Comparison of ENCODE assay signal across 9 cellular contexts in the genomic region with DNA sequence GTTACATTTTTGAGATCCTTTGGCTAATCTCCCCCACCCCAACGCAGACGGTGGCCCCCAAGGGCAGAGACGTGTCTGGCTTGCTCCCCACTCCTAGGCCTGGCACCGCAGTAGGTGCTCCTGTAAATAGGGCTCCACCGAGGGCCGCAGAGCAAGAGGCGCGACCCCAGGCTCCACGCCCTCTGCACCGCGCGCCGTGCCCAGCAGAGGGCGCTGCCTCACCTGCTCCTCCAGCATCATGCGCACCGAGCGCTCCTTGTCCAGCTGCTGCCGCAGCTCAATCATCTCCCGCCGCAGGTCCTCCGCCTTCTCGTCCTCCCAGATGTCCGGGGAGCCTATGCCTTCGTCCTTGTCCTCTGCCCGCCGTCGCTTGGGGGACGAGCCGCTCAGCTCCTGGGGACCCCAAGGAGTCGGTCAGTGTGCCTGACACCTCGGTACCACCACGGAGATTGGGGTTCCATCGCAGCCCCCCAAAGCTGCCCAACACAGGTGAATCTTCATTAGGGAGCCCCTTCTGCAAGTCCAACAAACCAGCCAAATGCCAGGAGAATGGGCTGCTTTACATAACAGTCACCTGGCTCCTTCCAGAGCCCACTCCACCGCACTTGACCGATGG. TPM values are rescaled to one million over a fixed set of nuclear protein-coding genes. Genes with fewer than 3 reads are reported as not detected.
DNase-seq lines count a peak whose midpoint lies in the region; ATAC-seq and TF ChIP-seq lines count a peak whose summit lies in the region.
"Had no signal": no experiment of that assay in that cellular context is flagged by ENCODE, and none has a peak within 500 bp of the region (broad histone marks: within the 10 kb centered on the region; RNA-seq: fewer than 3 reads in every experiment).

No MANE protein-coding gene starts in this region.

- no peak overlapping the region for H3K4me3 Mint-ChIP-seq in activated T-helper 2 cell treated with anti-CD3 and anti-CD28 coated beads, Interferon-gamma antibody, Interleukin-2, Interleukin-4, amounts not matched to agents 10 μg/mL and 5 μg/mL and 100 μg/mL, durations not matched to agents 14 hours and 24 hours and 36 hours (ENCODE audit: low read depth)

- no peak for ATAC-seq in GM19452 (IDR thresholded peaks at IDR 0.05; ENCODE audit: unreplicated experiment)

- H3K27me3 Mint-ChIP-seq in activated T-helper 2 cell treated with anti-CD3 and anti-CD28 coated beads, Interferon-gamma antibody, Interleukin-2, Interleukin-4, amounts not matched to agents 10 μg/mL and 5 μg/mL and 100 μg/mL, durations not matched to agents 14 hours and 24 hours and 36 hours (ENCODE audit: low read depth), result no peaks in the 10 kb centered on the region

- DNase-seq in D341Med (ENCODE audit: low spot score) (peak; percentile 76), LNCaP clone FGC (ENCODE audit: low read depth) (no peak), iPS-NIHi11 (ENCODE audit: low spot score) (peak; percentile 84), COR-L47 (lab: John Stamatoyannopoulos, UW) (no peak), NCI-H1436 treated with DMSO at 0.1 percent for 48 hours (lab: John Stamatoyannopoulos, UW) (no peak)
- peak; percentile 24 for DNase-seq in activated T-helper 2 cell treated with anti-CD3 and anti-CD28 coated beads, Interferon-gamma antibody, Interleukin-2, Interleukin-4, amounts not matched to agents 10 μg/mL and 5 μg/mL and 100 μg/mL, durations not matched to agents 14 hours and 24 hours and 36 hours (ENCODE audit: low spot score)
- peak; percentile 73 for DNase-seq in stimulated activated CD8-positive, alpha-beta memory T cell treated with anti-CD3 and anti-CD28 coated beads, Interleukin-4, amount 100 ng/mL, for 48 hours

- no peaks in the 10 kb centered on the region for H3K9me3 Mint-ChIP-seq in activated T-helper 2 cell treated with anti-CD3 and anti-CD28 coated beads, Interferon-gamma antibody, Interleukin-2, Interleukin-4, amounts not matched to agents 10 μg/mL and 5 μg/mL and 100 μg/mL, durations not matched to agents 14 hours and 24 hours and 36 hours

- no peak overlapping the region for H3K4me3 ChIP-seq in LNCaP clone FGC (ENCODE audit: low read depth, low read length)

- intact Hi-C loops in activated T-helper 2 cell treated with anti-CD3 and anti-CD28 coated beads, Interferon-gamma antibody, Interleukin-2, Interleukin-4, amounts not matched to agents 10 μg/mL and 5 μg/mL and 100 μg/mL, durations not matched to agents 14 hours and 24 hours and 36 hours (cut with micrococcal nuclease), result no loop called here

- peaks cover 43% of the 10 kb centered on the region for H3K36me3 Mint-ChIP-seq in activated T-helper 2 cell treated with anti-CD3 and anti-CD28 coated beads, Interferon-gamma antibody, Interleukin-2, Interleukin-4, amounts not matched to agents 10 μg/mL and 5 μg/mL and 100 μg/mL, durations not matched to agents 14 hours and 24 hours and 36 hours (ENCODE audit: low read depth)

- peaks cover 2% of the 10 kb centered on the region for H3K4me1 Mint-ChIP-seq in activated T-helper 2 cell treated with anti-CD3 and anti-CD28 coated beads, Interferon-gamma antibody, Interleukin-2, Interleukin-4, amounts not matched to agents 10 μg/mL and 5 μg/mL and 100 μg/mL, durations not matched to agents 14 hours and 24 hours and 36 hours (ENCODE audit: low read depth)

- no peak overlapping the region for H3K27ac Mint-ChIP-seq in activated T-helper 2 cell treated with anti-CD3 and anti-CD28 coated beads, Interferon-gamma antibody, Interleukin-2, Interleukin-4, amounts not matched to agents 10 μg/mL and 5 μg/mL and 100 μg/mL, durations not matched to agents 14 hours and 24 hours and 36 hours

- peak; percentile 39 for TF ChIP-seq CTCF in LNCaP clone FGC (IDR thresholded peaks at IDR 0.05; ENCODE audit: control insufficient read depth, extremely low read depth, insufficient read depth)

RNA-seq across cellular contexts. Expression of a gene that starts 11.2 kb away (rescaled TPM):
- 40.4 and 41.9 TPM in 2 replicates for total RNA-seq in activated T-helper 2 cell treated with anti-CD3 and anti-CD28 coated beads, Interferon-gamma antibody, Interleukin-2, Interleukin-4, amounts not matched to agents 10 μg/mL and 5 μg/mL and 100 μg/mL, durations not matched to agents 14 hours and 24 hours and 36 hours

RNA-seq across cellular contexts. Expression of a gene that starts 19.8 kb away (rescaled TPM):
- not detected in 2 replicates for total RNA-seq in activated T-helper 2 cell treated with anti-CD3 and anti-CD28 coated beads, Interferon-gamma antibody, Interleukin-2, Interleukin-4, amounts not matched to agents 10 μg/mL and 5 μg/mL and 100 μg/mL, durations not matched to agents 14 hours and 24 hours and 36 hours
- total RNA-seq: M059J had no signal

RNA-seq across cellular contexts. Expression of a gene that starts 54.2 kb away (rescaled TPM):
- total RNA-seq in activated T-helper 2 cell treated with anti-CD3 and anti-CD28 coated beads, Interferon-gamma antibody, Interleukin-2, Interleukin-4, amounts not matched to agents 10 μg/mL and 5 μg/mL and 100 μg/mL, durations not matched to agents 14 hours and 24 hours and 36 hours, result 2.1 and 2.5 TPM in 2 replicates

Comparison
In these comparisons a context has a peak if more than half of its experiments do, and no peak if none do; other contexts are left out.
1. DNase-seq: peak in D341Med (single experiment), activated T-helper 2 cell treated with anti-CD3 and anti-CD28 coated beads, Interferon-gamma antibody, Interleukin-2, Interleukin-4, amounts not matched to agents 10 μg/mL and 5 μg/mL and 100 μg/mL, durations not matched to agents 14 hours and 24 hours and 36 hours (single experiment), iPS-NIHi11 (single experiment) and stimulated activated CD8-positive, alpha-beta memory T cell treated with anti-CD3 and anti-CD28 coated beads, Interleukin-4, amount 100 ng/mL, for 48 hours (single experiment); none in LNCaP clone FGC (single experiment), COR-L47 (single experiment) and NCI-H1436 treated with DMSO at 0.1 percent for 48 hours (single experiment).